Comparison of ENCODE assay signal across 10 cellular contexts in genomic region chr4:88177981-88178632, GRCh38. TPM values are rescaled to one million over a fixed set of nuclear protein-coding genes. Genes with fewer than 3 reads are reported as not detected.
A peak's percentile ranks its signal among the peaks of the same experiment; 100 is the strongest.
DNase-seq lines count a peak whose midpoint lies in the region; ATAC-seq and TF ChIP-seq lines count a peak whose summit lies in the region.
"Had no signal": no experiment of that assay in that cellular context is flagged by ENCODE, and none has a peak within 500 bp of the region (broad histone marks: within the 10 kb centered on the region; RNA-seq: fewer than 3 reads in every experiment).

No MANE protein-coding gene starts in this region.

- H3K79me2 ChIP-seq in GM23248 (ENCODE audit: insufficient read depth) (no peaks in the 10 kb centered on the region), OCI-LY3 (ENCODE audit: low read length) (no peaks in the 10 kb centered on the region)

- H3K4me1 Mint-ChIP-seq in progenitor cell of endocrine pancreas (ENCODE audit: low read depth), result peaks cover 8% of the 10 kb centered on the region
- peaks cover 15% of the 10 kb centered on the region for H3K4me1 Mint-ChIP-seq in activated naive CD4-positive, alpha-beta T cell treated with anti-CD3 and anti-CD28 coated beads, Interleukin-2, amount 10 ng/mL, durations not matched to agents 7 days and 5 days

- no peaks in the 10 kb centered on the region for H3K36me3 Mint-ChIP-seq in progenitor cell of endocrine pancreas (ENCODE audit: insufficient read depth)
- peaks cover 16% of the 10 kb centered on the region for H3K36me3 Mint-ChIP-seq in activated naive CD4-positive, alpha-beta T cell treated with anti-CD3 and anti-CD28 coated beads, Interleukin-2, amount 10 ng/mL, durations not matched to agents 7 days and 5 days

- H3K9me3 ChIP-seq in GM23248 (ENCODE audit: low read depth) (no peaks in the 10 kb centered on the region), OCI-LY3 (ENCODE audit: insufficient read depth, low read length) (0 out of 2 replicates have a peak, but pooled peaks cover 2% of the 10 kb centered on the region)
- H3K9me3 ChIP-seq: vagina had no signal

- H3K4me2 ChIP-seq in GM23248 (ENCODE audit: unreplicated experiment), result no peak overlapping the region
- H3K4me2 ChIP-seq in OCI-LY3 (ENCODE audit: low read length), result no peak overlapping the region

- no peaks in the 10 kb centered on the region for H4K20me1 ChIP-seq in GM23248 (ENCODE audit: insufficient read depth)
- H4K20me1 ChIP-seq in OCI-LY3 (ENCODE audit: insufficient read depth, low read length), result no peaks in the 10 kb centered on the region

- peak overlapping the region; percentile 38 for H3K27ac Mint-ChIP-seq in progenitor cell of endocrine pancreas
- no peak overlapping the region for H3K27ac Mint-ChIP-seq in activated naive CD4-positive, alpha-beta T cell treated with anti-CD3 and anti-CD28 coated beads, Interleukin-2, amount 10 ng/mL, durations not matched to agents 7 days and 5 days
- H3K27ac Mint-ChIP-seq: natural killer cell treated with Interleukin-12 subunit alpha and Interleukin-12 subunit beta and Interleukin-15 and Interleukin-18, amount 100 ng/mL, for 72 hours had no signal

- H3K9ac ChIP-seq in GM23248 (no peak overlapping the region), OCI-LY3 (ENCODE audit: low read length) (no peak overlapping the region)

- no peaks in the 10 kb centered on the region for H3K27me3 Mint-ChIP-seq in progenitor cell of endocrine pancreas
- H3K27me3 Mint-ChIP-seq in activated naive CD4-positive, alpha-beta T cell treated with anti-CD3 and anti-CD28 coated beads, Interleukin-2, amount 10 ng/mL, durations not matched to agents 7 days and 5 days, result peaks cover 17% of the 10 kb centered on the region
- H3K27me3 Mint-ChIP-seq: natural killer cell treated with Interleukin-12 subunit alpha and Interleukin-12 subunit beta and Interleukin-15 and Interleukin-18, amount 100 ng/mL, for 72 hours had no signal

- H3K36me3 ChIP-seq in GM23248 (ENCODE audit: low read depth), result no peaks in the 10 kb centered on the region
- no peaks in the 10 kb centered on the region for H3K36me3 ChIP-seq in OCI-LY3 (replicated peaks; ENCODE audit: low read depth, low read length)
- H3K36me3 ChIP-seq: vagina had no signal

- CTCF ChIA-PET in activated naive CD4-positive, alpha-beta T cell treated with anti-CD3 and anti-CD28 coated beads, Interleukin-2, amount 10 ng/mL, durations not matched to agents 7 days and 5 days (lab: Charles Lee), result interaction anchor here (0.8 kb wide), 1 partner anchor 41 kb away, joined by 3 read pairs; no protein-coding TSS in a partner anchor

- H3F3A ChIP-seq in GM23248 (ENCODE audit: insufficient read depth), result no peaks in the 10 kb centered on the region

- H3K4me3 Mint-ChIP-seq in progenitor cell of endocrine pancreas (ENCODE audit: low read depth), result no peak overlapping the region
- no peak overlapping the region for H3K4me3 Mint-ChIP-seq in activated naive CD4-positive, alpha-beta T cell treated with anti-CD3 and anti-CD28 coated beads, Interleukin-2, amount 10 ng/mL, durations not matched to agents 7 days and 5 days
- H3K4me3 Mint-ChIP-seq: natural killer cell treated with Interleukin-12 subunit alpha and Interleukin-12 subunit beta and Interleukin-15 and Interleukin-18, amount 100 ng/mL, for 72 hours had no signal

- DNase-seq in GM23248 (peak; percentile 57), fibroblast of mammary gland (ENCODE audit: low read depth) (peak; percentile 65), progenitor cell of endocrine pancreas (ENCODE audit: low spot score, unreplicated experiment) (no peak), NK-92 (lab: John Stamatoyannopoulos, UW; ENCODE audit: unreplicated experiment) (no peak)
- no peak for DNase-seq in activated naive CD4-positive, alpha-beta T cell treated with anti-CD3 and anti-CD28 coated beads, Interleukin-2, amount 10 ng/mL, durations not matched to agents 7 days and 5 days

- H2AFZ ChIP-seq in GM23248 (no peak overlapping the region), OCI-LY3 (ENCODE audit: low read depth, low read length) (peak overlapping the region; percentile 60; the same call in 1 of the 2 replicates)

- H3K4me3 ChIP-seq in GM23248, result no peak overlapping the region
- H3K4me3 ChIP-seq in OCI-LY3 (ENCODE audit: low read length), result no peak overlapping the region
- H3K4me3 ChIP-seq in fibroblast of mammary gland (ENCODE audit: control insufficient read depth, low read depth, low read length), result no peak overlapping the region
- H3K4me3 ChIP-seq: vagina had no signal

- ATAC-seq in HG03521 (IDR thresholded peaks at IDR 0.05; ENCODE audit: unreplicated experiment) (no peak), GM21360 (IDR thresholded peaks at IDR 0.05; ENCODE audit: unreplicated experiment) (no peak)

- H3K27ac ChIP-seq in GM23248 (no peak overlapping the region), OCI-LY3 (ENCODE audit: low read length) (no peak overlapping the region)
- H3K27ac ChIP-seq: vagina had no signal

- TF ChIP-seq CTCF in OCI-LY3 (IDR thresholded peaks at IDR 0.05; ENCODE audit: low read depth, low read length) (no peak), fibroblast of mammary gland (conservative IDR thresholded peaks at IDR 0.05; ENCODE audit: control insufficient read depth, insufficient read depth, low read depth, low read length) (no peak), progenitor cell of endocrine pancreas (IDR thresholded peaks at IDR 0.05; ENCODE audit: unreplicated experiment) (no peak)

- whole genome bisulfite sequencing in GM23248 (ENCODE audit: low coverage in 1 of 2, low lambda C conversion rate in 2 of 2, missing lambda C conversion rate in 2 of 2), 2 experiments, result 73 to 78% methylated on average over 4 of the region's 4 CpGs

- H3K4me1 ChIP-seq in GM23248 (ENCODE audit: insufficient read depth) (no peaks in the 10 kb centered on the region), OCI-LY3 (ENCODE audit: low read length) (peaks cover 5% of the 10 kb centered on the region; the same call in 1 of the 2 replicates)

- H3K9me2 ChIP-seq in GM23248 (ENCODE audit: insufficient read depth), result no peaks in the 10 kb centered on the region

- in situ Hi-C loops in GM23248 (cut with MboI), result no loop called here

- H3K27me3 ChIP-seq in GM23248 (replicated peaks; ENCODE audit: insufficient read depth) (no peaks in the 10 kb centered on the region; the same call in 1 of the 2 replicates), OCI-LY3 (ENCODE audit: low read depth, low read length) (no peaks in the 10 kb centered on the region)
- H3K27me3 ChIP-seq: vagina had no signal

- H3K9me3 Mint-ChIP-seq in progenitor cell of endocrine pancreas (ENCODE audit: low read depth), result peaks cover 14% of the 10 kb centered on the region
- peaks cover 8% of the 10 kb centered on the region for H3K9me3 Mint-ChIP-seq in activated naive CD4-positive, alpha-beta T cell treated with anti-CD3 and anti-CD28 coated beads, Interleukin-2, amount 10 ng/mL, durations not matched to agents 7 days and 5 days
- H3K9me3 Mint-ChIP-seq: natural killer cell treated with Interleukin-12 subunit alpha and Interleukin-12 subunit beta and Interleukin-15 and Interleukin-18, amount 100 ng/mL, for 72 hours had no signal

RNA-seq across cellular contexts. Expression of gene ABCG2, which starts 19.7 kb away (rescaled TPM):
- 0.11 and 0.76 TPM in 2 replicates for total RNA-seq in GM23248 (2014; rRNA removed; shearing (Covaris generic))
- polyA plus RNA-seq in GM23248 (2016; fragmentation: Nextera tagmentation; extraction: Ambion mirVana), result 0.05 and 0.14 TPM in 2 replicates
- total RNA-seq in progenitor cell of endocrine pancreas, result 2.3 and 2.6 TPM in 2 replicates

Comparison
In these comparisons a context has a peak if more than half of its experiments do, and no peak if none do; other contexts are left out.
1. DNase-seq: peak in GM23248 (single experiment) and fibroblast of mammary gland (single experiment); none in progenitor cell of endocrine pancreas (single experiment), NK-92 (single experiment) and activated naive CD4-positive, alpha-beta T cell treated with anti-CD3 and anti-CD28 coated beads, Interleukin-2, amount 10 ng/mL, durations not matched to agents 7 days and 5 days (single experiment).